ENCODE assay signal across 1 cellular context in genomic region chr7:100017875-100018274, GRCh38.
TF ChIP-seq lines count a peak whose summit lies in the region.

No MANE protein-coding gene starts in this region.

TF ChIP-seq in K562, 482 proteins besides CTCF, POLR2A, EP300 and RAD21:
- peak; percentile 83 for TF ChIP-seq RBM25 (IDR thresholded peaks at IDR 0.05; ENCODE audit: low read depth, low read length, severe bottlenecking)
- peak; percentile 38; the same call in 1 of the 2 replicates for TF ChIP-seq BCOR (IDR thresholded peaks at IDR 0.05)
- TF ChIP-seq RCOR1 (IDR thresholded peaks at IDR 0.05; ENCODE audit: borderline replicate concordance in 1 of 2, low read depth in 2 of 2, low read length in 2 of 2) = peak in 1 of 2 experiments; percentile 26; a peak in 1 of 4 replicates
- TF ChIP-seq XRCC4 (IDR thresholded peaks at IDR 0.05; ENCODE audit: extremely low read depth, insufficient read depth, insufficient read length) = no peak
